ENCODE assay signal across 27 cellular contexts in the genomic region with DNA sequence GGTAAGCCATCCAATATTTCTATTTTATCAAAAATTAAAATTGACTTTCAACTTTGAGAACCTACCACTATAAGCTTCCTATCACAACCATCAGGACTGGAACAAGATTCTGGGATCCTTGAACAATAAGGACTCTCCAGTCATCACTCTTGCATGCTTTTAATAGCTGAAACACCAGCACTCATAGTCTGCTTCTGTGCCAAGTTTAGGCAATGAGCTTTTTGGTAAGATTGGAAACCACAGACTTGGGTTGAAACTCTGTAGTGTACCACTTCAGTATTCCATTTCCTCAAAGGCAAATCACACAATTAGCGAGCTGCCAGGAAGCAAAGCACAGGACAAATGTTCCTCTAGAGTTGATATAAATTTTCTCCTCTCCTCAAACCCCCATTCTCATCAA.
"Had no signal": no experiment of that assay in that cellular context is flagged by ENCODE, and none has a peak within 500 bp of the region (broad histone marks: within the 10 kb centered on the region; RNA-seq: fewer than 3 reads in every experiment).

No MANE protein-coding gene starts in this region.

- DNase-seq: activated CD4-positive, alpha-beta T cell treated with anti-CD3 and anti-CD28 coated beads for 4 hours; activated CD4-positive, alpha-beta T cell treated with anti-CD3 and anti-CD28 coated beads, Interleukin-2, amount 50 U/mL, for 4 hours; activated CD8-positive, alpha-beta memory T cell treated with anti-CD3 and anti-CD28 coated beads, Interleukin-2, amount 50 U/mL, for 4 hours; activated gamma-delta T cell; activated naive CD4-positive, alpha-beta T cell treated with anti-CD3 and anti-CD28 coated beads, Interleukin-2, amount 10 ng/mL, durations not matched to agents 7 days and 5 days; activated naive CD8-positive, alpha-beta T cell treated with anti-CD3 and anti-CD28 coated beads, Interleukin-2, amount 10 ng/mL, durations not matched to agents 7 days and 5 days; activated T-cell treated with anti-CD3 and anti-CD28 coated beads, Interleukin-2, amount 50 U/mL, for 1 hour; brain microvascular endothelial cell; cortex of kidney; islet precursor cell; left ventricle myocardium superior; naive thymus-derived CD4-positive, alpha-beta T cell; ovary; right lobe of liver; stimulated activated CD4-positive, alpha-beta T cell treated with anti-CD3 and anti-CD28 coated beads, Interleukin-12 subunit alpha, Interleukin-12 subunit beta, amount 100 ng/mL, for 4 hours; stimulated activated CD4-positive, alpha-beta T cell treated with anti-CD3 and anti-CD28 coated beads, Interleukin-4, amount 100 ng/mL, for 1 hour; stimulated activated naive CD8-positive, alpha-beta T cell treated with anti-CD3 and anti-CD28 coated beads, Interleukin-15, Interleukin-2, amounts not matched to agents 100 U/mL and 50 U/mL, for 24 hours; testis; trophoblast cell had no signal

- H3K4me1 ChIP-seq: ascending aorta, gastroesophageal sphincter, right lobe of liver, testis, vagina had no signal

- FAIRE-seq: endothelial cell of umbilical vein, TTC549 had no signal

- H3K27ac ChIP-seq: ascending aorta, brain microvascular endothelial cell, gastroesophageal sphincter, hepatocyte, ovary, right lobe of liver, skin epidermis, testis, vagina, VCaP had no signal

- H3K9me3 ChIP-seq: ascending aorta, gastroesophageal sphincter, ovary, right lobe of liver, testis, vagina had no signal

- H3K4me3 ChIP-seq: ascending aorta, gastroesophageal sphincter, hepatocyte, ovary, right lobe of liver, skin epidermis, vagina had no signal

- ATAC-seq: gastroesophageal sphincter; left ventricle myocardium superior; naive thymus-derived CD4-positive, alpha-beta T cell; right lobe of liver; stimulated activated naive CD8-positive, alpha-beta T cell treated with anti-CD3 and anti-CD28 coated beads, Interleukin-15, Interleukin-2, amounts not matched to agents 100 U/mL and 50 U/mL, for 24 hours had no signal

- H3K36me3 ChIP-seq: ascending aorta, brain microvascular endothelial cell, gastroesophageal sphincter, ovary, right lobe of liver, vagina had no signal

- H3K27me3 ChIP-seq: ascending aorta, brain microvascular endothelial cell, gastroesophageal sphincter, hepatocyte, ovary, right lobe of liver, testis, vagina had no signal
